Comparison of ENCODE assay signal across 26 cellular contexts in genomic region chr10:116602648-116603400, GRCh38. TPM values are rescaled to one million over a fixed set of nuclear protein-coding genes. Genes with fewer than 3 reads are reported as not detected.
"Had no signal": no experiment of that assay in that cellular context is flagged by ENCODE, and none has a peak within 500 bp of the region (broad histone marks: within the 10 kb centered on the region; RNA-seq: fewer than 3 reads in every experiment).

No MANE protein-coding gene starts in this region.

- H3K4me2 ChIP-seq: KMS-11 had no signal

- H3K4me3 ChIP-seq: Peyer's patch, SJSA1 had no signal

- H3K36me3 Mint-ChIP-seq: activated naive CD4-positive, alpha-beta T cell treated with anti-CD3 and anti-CD28 coated beads, Interleukin-2, amount 50 U/mL, for 24 hours had no signal

- H3K36me3 ChIP-seq: Peyer's patch, SJSA1 had no signal

- H3K27me3 ChIP-seq: Peyer's patch had no signal

- H3K27ac Mint-ChIP-seq: activated CD8-positive, alpha-beta T cell treated with anti-CD3 and anti-CD28 coated beads for 36 hours; activated naive CD4-positive, alpha-beta T cell treated with anti-CD3 and anti-CD28 coated beads, Interleukin-2, amount 50 U/mL, for 24 hours; T-helper 1 cell treated with Interleukin-12 subunit alpha and Interleukin-12 subunit beta and Interleukin-4 antibody, amounts not matched to agents 30 μg/mL and 1 μg/mL, for 36 hours had no signal

- FAIRE-seq: bronchial epithelial cell had no signal

- H3K9ac ChIP-seq: KMS-11 had no signal

- H3K9me3 Mint-ChIP-seq: activated CD8-positive, alpha-beta T cell treated with anti-CD3 and anti-CD28 coated beads for 36 hours; activated naive CD4-positive, alpha-beta T cell treated with anti-CD3 and anti-CD28 coated beads, Interleukin-2, amount 50 U/mL, for 24 hours; T-helper 1 cell treated with Interleukin-12 subunit alpha and Interleukin-12 subunit beta and Interleukin-4 antibody, amounts not matched to agents 30 μg/mL and 1 μg/mL, for 36 hours had no signal

- H3K4me1 Mint-ChIP-seq: activated naive CD4-positive, alpha-beta T cell treated with anti-CD3 and anti-CD28 coated beads, Interleukin-2, amount 50 U/mL, for 24 hours had no signal

- DNase-seq: activated CD4-positive, alpha-beta T cell treated with anti-CD3 and anti-CD28 coated beads for 4 hours; activated CD8-positive, alpha-beta memory T cell treated with anti-CD3 and anti-CD28 coated beads, Interleukin-2, amount 50 U/mL, for 4 hours; activated CD8-positive, alpha-beta T cell treated with anti-CD3 and anti-CD28 coated beads for 36 hours; activated naive CD4-positive, alpha-beta T cell; aorta; central memory CD4-positive, alpha-beta T cell; NCI-H1105; NCI-H1436; NCI-H1694 treated with DMSO at 0.1 percent for 48 hours; NCI-H2029 treated with DMSO at 0.1 percent for 48 hours; NCI-H446; NCI-H524; NCI-H82; Peyer's patch; Right ventricle myocardium superior; SW 1271 had no signal

- H3K4me1 ChIP-seq: Peyer's patch, SJSA1 had no signal

- ATAC-seq: activated CD4-positive, CD25-positive, alpha-beta regulatory T cell treated with anti-CD3 and anti-CD28 coated beads, Interleukin-2, amount 50 U/mL, for 24 hours; activated CD8-positive, alpha-beta T cell treated with anti-CD3 and anti-CD28 coated beads for 36 hours; SK-N-SH treated with all-trans-retinoic acid at 6 μM for 48 hours had no signal

- H3K27ac ChIP-seq: KMS-11, Peyer's patch, RWPE1, SJSA1 had no signal

- H3K4me3 Mint-ChIP-seq: activated CD8-positive, alpha-beta T cell treated with anti-CD3 and anti-CD28 coated beads for 36 hours; activated naive CD4-positive, alpha-beta T cell treated with anti-CD3 and anti-CD28 coated beads, Interleukin-2, amount 50 U/mL, for 24 hours; T-helper 1 cell treated with Interleukin-12 subunit alpha and Interleukin-12 subunit beta and Interleukin-4 antibody, amounts not matched to agents 30 μg/mL and 1 μg/mL, for 36 hours had no signal

- H3K9me3 ChIP-seq: Peyer's patch, SJSA1 had no signal

RNA-seq across cellular contexts. Expression of gene PNLIPRP1, which starts 12.1 kb away (rescaled TPM):
- total RNA-seq: activated CD8-positive, alpha-beta T cell treated with anti-CD3 and anti-CD28 coated beads for 36 hours; bronchial epithelial cell; chondrocyte; MCF 10A; Peyer's patch; Right ventricle myocardium superior; SJSA1 had no signal

RNA-seq across cellular contexts. Expression of gene PNLIPRP2, which starts 17.9 kb away (rescaled TPM):
- total RNA-seq: activated CD8-positive, alpha-beta T cell treated with anti-CD3 and anti-CD28 coated beads for 36 hours; bronchial epithelial cell; chondrocyte; MCF 10A; Right ventricle myocardium superior; SJSA1 had no signal

RNA-seq across cellular contexts. Expression of gene PNLIP, which starts 57.1 kb away (rescaled TPM):
- total RNA-seq: activated CD8-positive, alpha-beta T cell treated with anti-CD3 and anti-CD28 coated beads for 36 hours; chondrocyte; MCF 10A; Peyer's patch; Right ventricle myocardium superior; SJSA1 had no signal
